In genomic region chr3:44339181-44339741, GRCh38 we compare ENCODE assay signal across 8 cellular contexts. TPM values are rescaled to one million over a fixed set of nuclear protein-coding genes. Genes with fewer than 3 reads are reported as not detected.
A peak's percentile ranks its signal among the peaks of the same experiment; 100 is the strongest.
DNase-seq lines count a peak whose midpoint lies in the region; ATAC-seq and TF ChIP-seq lines count a peak whose summit lies in the region.

No MANE protein-coding gene starts in this region.

- no peak for TF ChIP-seq CTCF in BJ (IDR thresholded peaks at IDR 0.05; ENCODE audit: insufficient read depth, low read depth, low read length)
- TF ChIP-seq CTCF in natural killer cell (IDR thresholded peaks at IDR 0.05), result no peak

- no peaks in the 10 kb centered on the region for H3K36me3 Mint-ChIP-seq in natural killer cell

- H3K9ac ChIP-seq in Karpas-422 (ENCODE audit: low read length), result peak overlapping the region; percentile 90
- H3K9ac ChIP-seq in duodenal mucosa (ENCODE audit: low read depth in 1 of 2, low read length in 2 of 2), result peak overlapping the region; percentile 90 to 98

- peak overlapping the region; percentile 44; the same call in 1 of the 2 replicates for H2AFZ ChIP-seq in Karpas-422 (ENCODE audit: low read length)

- H3K4me1 ChIP-seq in Karpas-422 (ENCODE audit: low read length) (peaks cover 39% of the 10 kb centered on the region), duodenal mucosa (ENCODE audit: control insufficient read depth in 1 of 2, insufficient read depth in 2 of 2, low read length in 2 of 2) (peaks cover 8 to 18% of the 10 kb centered on the region in 2 donors)

- POLR2A ChIA-PET in BJ (lab: Charles Lee), result interaction anchor here (1.2 kb wide), 1 partner anchor 16 kb away, joined by 3 read pairs; no protein-coding TSS in a partner anchor

- no peaks in the 10 kb centered on the region for H3K9me3 Mint-ChIP-seq in natural killer cell

- no peaks in the 10 kb centered on the region for H3K9me2 ChIP-seq in Karpas-422 (replicated peaks; ENCODE audit: insufficient read depth, low read length)

- H3K27ac Mint-ChIP-seq in natural killer cell, result peak overlapping the region; percentile 95 to 96

- no peak for ATAC-seq in natural killer cell

- peaks cover 0 to 2% of the 10 kb centered on the region in 2 donors for H3K27me3 Mint-ChIP-seq in natural killer cell (ENCODE audit: low read depth in 2 of 2)

- CTCF ChIA-PET in BJ (lab: Yijun Ruan, JAX), result interaction anchor here (2.2 to 7.0 kb wide), 2 partner anchors 16 to 574 kb away, joined by 5 to 35 read pairs; no protein-coding TSS in a partner anchor

- peaks cover 25 to 32% of the 10 kb centered on the region in 2 donors for H3K4me1 Mint-ChIP-seq in natural killer cell

- H3K79me2 ChIP-seq in Karpas-422 (ENCODE audit: low read length), result peaks cover 34% of the 10 kb centered on the region

- peak overlapping the region; percentile 94 for H3K4me3 ChIP-seq in BJ (ENCODE audit: low read depth, low read length)
- peak overlapping the region; percentile 86 for H3K4me3 ChIP-seq in Karpas-422 (ENCODE audit: low read length)
- H3K4me3 ChIP-seq in duodenal mucosa (ENCODE audit: low read depth in 1 of 2, low read length in 2 of 2), result peak overlapping the region; percentile 94 to 99

- no peaks in the 10 kb centered on the region for H3K9me3 ChIP-seq in Karpas-422 (ENCODE audit: low read length)
- no peaks in the 10 kb centered on the region for H3K9me3 ChIP-seq in duodenal mucosa (ENCODE audit: control insufficient read depth in 1 of 2, low read length in 2 of 2)

- DNase-seq in BJ (ENCODE audit: low read depth), result no peak
- DNase-seq in Karpas-422, result no peak
- DNase-seq in natural killer cell, result no peak
- no peak for DNase-seq in posterior cingulate gyrus
- DNase-seq in activated effector memory CD4-positive, alpha-beta T cell treated with anti-CD3 and anti-CD28 coated beads, Interleukin-2, amount 50 U/mL, for 16 hours, result no peak
- DNase-seq in NCI-H524 treated with DMSO at 0.1 percent for 48 hours (lab: John Stamatoyannopoulos, UW), result no peak
- DNase-seq in NCI-H2081 (lab: John Stamatoyannopoulos, UW), result no peak

- no peaks in the 10 kb centered on the region for H3K27me3 ChIP-seq in BJ (ENCODE audit: control insufficient read depth, insufficient read depth, low read length)
- H3K27me3 ChIP-seq in Karpas-422 (ENCODE audit: low read length), result no peaks in the 10 kb centered on the region
- no peaks in the 10 kb centered on the region for H3K27me3 ChIP-seq in duodenal mucosa (ENCODE audit: control insufficient read depth in 1 of 2, insufficient read depth in 2 of 2, low read length in 2 of 2)

- H3K36me3 ChIP-seq in BJ (ENCODE audit: control insufficient read depth, insufficient read depth, low read length) (no peaks in the 10 kb centered on the region), Karpas-422 (ENCODE audit: insufficient read depth, low read length) (no peaks in the 10 kb centered on the region), duodenal mucosa (ENCODE audit: control insufficient read depth in 1 of 2, insufficient read depth in 2 of 2, low read length in 2 of 2) (no peaks in the 10 kb centered on the region)

- H3K27ac ChIP-seq in Karpas-422 (ENCODE audit: low read length) (peak overlapping the region; percentile 87), duodenal mucosa (ENCODE audit: low read depth, low read length) (peak overlapping the region; percentile 97)

- peak overlapping the region; percentile 96 for H3K4me3 Mint-ChIP-seq in natural killer cell

- no peaks in the 10 kb centered on the region for H4K20me1 ChIP-seq in Karpas-422 (ENCODE audit: insufficient read depth, low read depth, low read length)

- intact Hi-C loops in natural killer cell (cut with micrococcal nuclease), result loop anchor here (2.0 to 10.0 kb wide), 4 partner anchors 102 to 523 kb away; partner anchors contain the start of genes KIAA1143, KIF15, TMEM42 and ZNF445
- intact Hi-C loops in posterior cingulate gyrus (cut with DNase I), result loop anchor here (10.0 kb wide), 1 partner anchor 526 kb away; the partner anchor contains the start of gene TMEM42

- H3K4me2 ChIP-seq in Karpas-422 (ENCODE audit: low read depth, low read length, poor library complexity, severe bottlenecking), result peak overlapping the region; percentile 99

RNA-seq across cellular contexts. Expression of gene TCAIM, which starts 0.7 kb away (rescaled TPM):
- polyA plus RNA-seq in BJ (2011; rRNA removed), result 10.1 and 18.0 TPM in 2 replicates
- 7.9 and 9.3 TPM in 2 replicates for polyA minus RNA-seq in BJ (2011; rRNA and poly(A)+ RNA removed)
- 8.5 and 42.5 TPM in 2 replicates for total RNA-seq in Karpas-422 (2014; rRNA removed; shearing (Covaris generic); ENCODE audit: low replicate concordance)
- total RNA-seq in natural killer cell, result 10 to 100 TPM; 10.9 to 11.2 (median 11.0) TPM
